In the genomic region with DNA sequence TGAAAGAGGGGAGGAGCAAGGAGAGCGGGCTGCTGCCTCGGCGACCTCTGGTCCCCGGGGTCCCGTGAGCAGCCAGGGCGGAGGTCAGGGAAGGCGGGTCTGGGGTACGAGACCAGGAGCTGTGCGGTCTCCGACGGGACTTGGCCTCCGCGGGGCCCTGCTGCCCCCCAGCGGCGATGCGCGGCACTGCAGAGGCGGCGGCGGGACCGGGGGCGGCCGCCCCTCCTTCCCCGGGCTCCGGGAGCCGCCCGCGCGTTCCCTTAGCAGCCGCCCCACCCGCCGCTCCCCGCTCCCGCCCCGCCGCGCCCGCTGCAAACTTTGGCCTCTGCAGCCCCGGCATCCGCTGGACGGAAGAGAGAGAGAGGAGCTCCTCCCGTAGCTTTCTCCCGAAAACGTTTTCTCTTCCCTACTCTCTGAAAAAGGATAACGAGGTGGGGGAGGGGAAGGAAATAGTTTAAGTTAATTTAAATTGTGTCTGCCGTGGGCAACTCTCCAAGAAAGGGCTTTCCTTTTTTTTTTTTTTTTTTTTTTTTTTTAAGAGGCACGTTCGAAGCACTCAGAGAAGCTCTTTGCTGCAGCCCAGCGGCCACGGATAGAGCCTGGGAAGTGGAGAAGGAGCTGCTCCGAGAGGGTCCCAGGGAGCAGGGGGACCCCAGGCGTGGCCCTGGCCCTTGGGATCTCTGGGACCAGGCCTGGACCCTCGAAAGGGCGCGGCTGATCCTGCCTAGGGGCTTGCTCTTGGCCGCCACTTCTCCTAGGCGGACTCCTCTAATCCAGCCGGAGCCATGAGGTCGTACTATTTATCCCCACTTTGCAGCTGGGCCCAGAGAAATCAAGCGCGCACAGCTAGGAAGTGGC, we compare ENCODE assay signal across 8 cellular contexts. TPM values are rescaled to one million over a fixed set of nuclear protein-coding genes. Genes with fewer than 3 reads are reported as not detected.
DNase-seq lines count a peak whose midpoint lies in the region; TF ChIP-seq lines count a peak whose summit lies in the region.

No MANE protein-coding gene starts in this region.

- no peak overlapping the region for H3K27ac Mint-ChIP-seq in T-helper 1 cell treated with Interleukin-12 subunit alpha and Interleukin-12 subunit beta and Interleukin-4 antibody, amounts not matched to agents 30 μg/mL and 1 μg/mL, for 36 hours

- H3K27me3 Mint-ChIP-seq in T-helper 1 cell treated with Interleukin-12 subunit alpha and Interleukin-12 subunit beta and Interleukin-4 antibody, amounts not matched to agents 30 μg/mL and 1 μg/mL, for 36 hours (ENCODE audit: low read depth), result peaks cover 4% of the 10 kb centered on the region

- H3K27me3 ChIP-seq in adrenal gland, result peaks cover 3% of the 10 kb centered on the region
- H3K27me3 ChIP-seq in right atrium auricular region, result no peaks in the 10 kb centered on the region
- H3K27me3 ChIP-seq in uterus, result no peaks in the 10 kb centered on the region

- peak; percentile 41 to 99 (median 71) for TF ChIP-seq CTCF in adrenal gland (IDR thresholded peaks at IDR 0.05)
- peak; percentile 93 to 96 for TF ChIP-seq CTCF in right atrium auricular region (IDR thresholded peaks at IDR 0.05)
- TF ChIP-seq CTCF in uterus (IDR thresholded peaks at IDR 0.05), result peak; percentile 57 to 95 (median 88)

- no peaks in the 10 kb centered on the region for H3K36me3 Mint-ChIP-seq in T-helper 1 cell treated with Interleukin-12 subunit alpha and Interleukin-12 subunit beta and Interleukin-4 antibody, amounts not matched to agents 30 μg/mL and 1 μg/mL, for 36 hours (ENCODE audit: low read depth)

- H3K4me3 Mint-ChIP-seq in T-helper 1 cell treated with Interleukin-12 subunit alpha and Interleukin-12 subunit beta and Interleukin-4 antibody, amounts not matched to agents 30 μg/mL and 1 μg/mL, for 36 hours, result peak overlapping the region; percentile 65

- DNase-seq in NCI-H446 (lab: John Stamatoyannopoulos, UW) (peak; percentile 0 to 63), NCI-H446 treated with DMSO at 0.1 percent for 48 hours (lab: John Stamatoyannopoulos, UW) (no peak), LHCN-M2 (ENCODE audit: low read depth) (peak; percentile 41), adrenal gland (peak; percentile 44 to 73 (median 66)), right atrium auricular region (ENCODE audit: low spot score) (peak; percentile 70), retina (peak; percentile 91), uterus (peak; percentile 68 to 74)

- TF ChIP-seq POLR2A in adrenal gland (IDR thresholded peaks at IDR 0.05) (no peak), uterus (IDR thresholded peaks at IDR 0.05) (no peak)

- H3K9me3 Mint-ChIP-seq in T-helper 1 cell treated with Interleukin-12 subunit alpha and Interleukin-12 subunit beta and Interleukin-4 antibody, amounts not matched to agents 30 μg/mL and 1 μg/mL, for 36 hours, result no peaks in the 10 kb centered on the region

- H3K27ac ChIP-seq in adrenal gland, result peak overlapping the region in 2 of 5 donors; percentile 5 to 41
- peak overlapping the region in 1 of 2 donors; percentile 3 for H3K27ac ChIP-seq in right atrium auricular region
- peak overlapping the region; percentile 41 to 50 for H3K27ac ChIP-seq in uterus

- no peaks in the 10 kb centered on the region for H3K36me3 ChIP-seq in adrenal gland (replicated peaks in 1 of 2)
- H3K36me3 ChIP-seq in right atrium auricular region, result no peaks in the 10 kb centered on the region
- H3K36me3 ChIP-seq in uterus, result no peaks in the 10 kb centered on the region

- H3K4me1 ChIP-seq in adrenal gland (replicated peaks in 1 of 2), result no peaks in the 10 kb centered on the region
- peaks cover 0 to 12% of the 10 kb centered on the region in 2 donors for H3K4me1 ChIP-seq in right atrium auricular region
- no peaks in the 10 kb centered on the region for H3K4me1 ChIP-seq in uterus

- WGBS in adrenal gland, 4 donors, result 3 to 6% (median 5%) methylated on average over 25 to 61 of the region's 61 CpGs

- H3K9me3 ChIP-seq in adrenal gland (replicated peaks in 1 of 3), result no peaks in the 10 kb centered on the region
- H3K9me3 ChIP-seq in right atrium auricular region, result no peaks in the 10 kb centered on the region
- H3K9me3 ChIP-seq in uterus, result no peaks in the 10 kb centered on the region

- H3K4me3 ChIP-seq in adrenal gland (peak overlapping the region in 2 of 4 donors; percentile 5 to 38), right atrium auricular region (peak overlapping the region in 1 of 2 donors; percentile 41), uterus (peak overlapping the region; percentile 14 to 32)

- H3K4me1 Mint-ChIP-seq in T-helper 1 cell treated with Interleukin-12 subunit alpha and Interleukin-12 subunit beta and Interleukin-4 antibody, amounts not matched to agents 30 μg/mL and 1 μg/mL, for 36 hours (ENCODE audit: low read depth), result peaks cover 5% of the 10 kb centered on the region

- intact Hi-C loops in adrenal gland (cut with DNase I), result loop anchor here in 1 of 2 donors (5.0 kb wide), 2 partner anchors 148 to 1268 kb away; no protein-coding TSS in a partner anchor
- intact Hi-C loops in uterus (cut with DNase I; ENCODE audit: low total_unique reads), result no loop called here

RNA-seq across cellular contexts. Expression of a gene that starts 43.2 kb away (rescaled TPM):
- total RNA-seq in LHCN-M2 (2014; rRNA removed) (not detected in 2 replicates), adrenal gland (not detected), right atrium auricular region (not detected), uterus (not detected)
- not detected for polyA plus RNA-seq in LHCN-M2 (2012)
- not detected for polyA plus RNA-seq in adrenal gland
